ENCODE assay signal across 8 cellular contexts in genomic region chr21:14533555-14534400, GRCh38. TPM values are rescaled to one million over a fixed set of nuclear protein-coding genes. Genes with fewer than 3 reads are reported as not detected.
DNase-seq lines count a peak whose midpoint lies in the region; ATAC-seq, FAIRE-seq and TF ChIP-seq lines count a peak whose summit lies in the region.

No MANE protein-coding gene starts in this region.

- peak; percentile 73 to 78 for ATAC-seq in activated CD4-positive, CD25-positive, alpha-beta regulatory T cell treated with anti-CD3 and anti-CD28 coated beads, Interleukin-2, amount 50 U/mL, for 24 hours
- ATAC-seq in HG02759 (IDR thresholded peaks at IDR 0.05; ENCODE audit: unreplicated experiment), result peak; percentile 90

- DNase-seq in activated CD4-positive, CD25-positive, alpha-beta regulatory T cell treated with anti-CD3 and anti-CD28 coated beads, Interleukin-2, amount 50 U/mL, for 72 hours, result no peak
- DNase-seq in RCC 7860 (ENCODE audit: low spot score) (peak; percentile 25), fibroblast of the conjunctiva (ENCODE audit: low read depth) (peak; percentile 30), NCI-H1417 treated with DMSO at 0.1 percent for 48 hours (lab: John Stamatoyannopoulos, UW) (no peak), prostate gland (ENCODE audit: low spot score) (no peak), NCI-H524 treated with DMSO at 0.1 percent for 48 hours (lab: John Stamatoyannopoulos, UW) (no peak)

- TF ChIP-seq POLR2A in prostate gland (IDR thresholded peaks at IDR 0.05), result no peak

- intact Hi-C loops in prostate gland (cut with DNase I), result no loop called here

- H3K36me3 ChIP-seq in prostate gland, result no peaks in the 10 kb centered on the region

- FAIRE-seq in RCC 7860 (lab: Jason Lieb, UNC), result no peak

- H3K4me3 ChIP-seq in prostate gland, result no peak overlapping the region

- 78% methylated on average over 5 of the region's 5 CpGs for WGBS in prostate gland

- no peak overlapping the region for H3K27ac ChIP-seq in prostate gland

- H3K9me3 ChIP-seq in prostate gland, result no peaks in the 10 kb centered on the region

- no peak for TF ChIP-seq CTCF in prostate gland (IDR thresholded peaks at IDR 0.05)

- H3K27me3 ChIP-seq in prostate gland (replicated peaks; ENCODE audit: insufficient read depth), result no peaks in the 10 kb centered on the region

- no peaks in the 10 kb centered on the region for H3K4me1 ChIP-seq in prostate gland (replicated peaks)

RNA-seq across cellular contexts. Expression of gene SAMSN1, which starts 12.3 kb away (rescaled TPM):
- total RNA-seq in prostate gland, result 1 to 10 TPM; 1.1 TPM

Comparison
In these comparisons a context has a peak if more than half of its experiments do, and no peak if none do; other contexts are left out.
1. DNase-seq: peak in RCC 7860 (single experiment) and fibroblast of the conjunctiva (single experiment); none in activated CD4-positive, CD25-positive, alpha-beta regulatory T cell treated with anti-CD3 and anti-CD28 coated beads, Interleukin-2, amount 50 U/mL, for 72 hours (single experiment), NCI-H1417 treated with DMSO at 0.1 percent for 48 hours (single experiment), prostate gland (single experiment) and NCI-H524 treated with DMSO at 0.1 percent for 48 hours (single experiment).